Comparison of ENCODE assay signal across 19 cellular contexts in the genomic region with DNA sequence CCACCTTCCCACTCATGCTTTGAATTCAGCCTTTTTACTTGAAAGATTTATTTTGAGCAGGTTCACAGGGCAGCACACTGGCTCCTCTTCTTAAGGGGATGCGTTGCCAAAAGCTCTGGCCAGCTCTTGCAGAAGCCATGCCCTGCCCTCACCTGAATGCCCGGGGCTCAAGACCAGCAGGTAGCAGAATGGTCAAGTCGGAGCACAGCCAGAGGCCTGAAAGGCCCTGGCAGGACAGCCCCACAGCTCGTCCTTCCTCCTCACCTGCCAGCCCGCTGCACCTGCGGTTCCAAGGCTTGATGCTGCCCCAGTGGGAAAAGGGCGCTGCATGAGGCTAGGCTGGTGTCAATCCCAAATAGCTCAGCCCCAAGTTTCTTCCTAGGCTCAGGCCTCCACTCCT. TPM values are rescaled to one million over a fixed set of nuclear protein-coding genes. Genes with fewer than 3 reads are reported as not detected.
"Had no signal": no experiment of that assay in that cellular context is flagged by ENCODE, and none has a peak within 500 bp of the region (broad histone marks: within the 10 kb centered on the region; RNA-seq: fewer than 3 reads in every experiment).

No MANE protein-coding gene starts in this region.

- H3K9me3 ChIP-seq: ovary, sigmoid colon, tibial nerve had no signal

- H3K27ac ChIP-seq: brain microvascular endothelial cell, neural progenitor cell, ovary, tibial nerve, VCaP had no signal

- H2AFZ ChIP-seq: neural progenitor cell had no signal

- H3K27me3 ChIP-seq: brain microvascular endothelial cell, neural progenitor cell, ovary, sigmoid colon, tibial nerve had no signal

- H3K4me2 ChIP-seq: neural progenitor cell had no signal

- H3K4me3 ChIP-seq: neural progenitor cell, ovary, sigmoid colon, tibial nerve had no signal

- H3K9ac ChIP-seq: neural progenitor cell had no signal

- DNase-seq: activated CD4-positive, alpha-beta memory T cell treated with anti-CD3 and anti-CD28 coated beads, Interleukin-2, amount 10 ng/mL, durations not matched to agents 7 days and 5 days; activated CD4-positive, alpha-beta T cell treated with anti-CD3 and anti-CD28 coated beads for 36 hours; activated gamma-delta T cell treated with Interleukin-2 at 50 U/mL for 16 hours; activated T-cell treated with anti-CD3 and anti-CD28 coated beads, Interleukin-2, amount 50 U/mL, for 4 hours; amniotic stem cell; brain microvascular endothelial cell; hippocampal formation; kidney glomerular epithelial cell; left ventricle myocardium superior; midbrain; naive B cell; ovary; stimulated activated CD4-positive, alpha-beta T cell treated with anti-CD3 and anti-CD28 coated beads, Interleukin-12 subunit alpha, Interleukin-12 subunit beta, amount 100 ng/mL, for 4 hours; stimulated activated CD4-positive, alpha-beta T cell treated with anti-CD3 and anti-CD28 coated beads, Interleukin-2, amount 100 ng/mL, for 24 hours had no signal

- H3K36me3 ChIP-seq: brain microvascular endothelial cell, neural progenitor cell, ovary, sigmoid colon, tibial nerve had no signal

- ATAC-seq: activated CD4-positive, alpha-beta T cell treated with anti-CD3 and anti-CD28 coated beads for 36 hours; activated T-cell treated with anti-CD3 and anti-CD28 coated beads, Interleukin-2, amount 50 U/mL, for 4 hours; left ventricle myocardium superior had no signal

- H3K4me1 ChIP-seq: neural progenitor cell had no signal

RNA-seq across cellular contexts. Expression of gene CA12, which starts 13.1 kb away (rescaled TPM):
- total RNA-seq: T-helper 1 cell treated with Interleukin-12 subunit alpha and Interleukin-12 subunit beta and Interleukin-4 antibody, amounts not matched to agents 30 ng/mL and 1 ng/mL, for 36 hours had no signal
